Comparison of ENCODE assay signal across 1 cellular context in the genomic region with DNA sequence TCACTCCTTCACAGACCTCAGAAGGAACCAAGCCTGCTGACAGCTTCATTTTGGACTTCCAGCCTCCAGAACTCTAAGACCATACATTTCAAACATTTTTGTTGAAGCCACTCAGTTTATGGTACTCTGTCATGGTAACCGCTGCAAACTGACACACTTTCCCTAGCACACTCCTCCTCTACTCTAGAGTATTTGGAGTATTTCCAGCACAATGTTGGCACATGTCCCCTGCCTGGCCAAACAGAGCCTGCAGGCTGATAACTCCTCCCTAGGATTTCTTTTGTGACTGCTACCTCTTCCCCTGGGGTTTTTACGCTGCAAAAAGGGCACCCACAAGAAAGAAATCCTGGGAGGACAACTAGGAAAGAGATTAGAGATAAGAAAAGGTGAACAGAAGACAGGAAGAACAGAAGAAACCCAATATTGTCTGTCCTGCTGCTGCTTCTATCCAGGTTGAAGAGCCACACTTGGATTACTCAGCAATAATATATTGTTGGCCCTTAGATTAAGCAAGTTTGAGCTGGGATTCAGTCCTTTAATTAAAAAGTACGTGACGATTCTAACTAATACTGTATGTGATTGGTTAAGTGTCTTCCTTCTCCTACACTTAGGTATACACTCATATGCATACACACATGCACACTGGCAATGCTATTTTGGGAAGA.
TF ChIP-seq lines count a peak whose summit lies in the region.

No MANE protein-coding gene starts in this region.

TF ChIP-seq in GM23338, 12 proteins besides CTCF, POLR2A, EP300 and RAD21 (continued from another document):
- TF ChIP-seq, protein P1, sequence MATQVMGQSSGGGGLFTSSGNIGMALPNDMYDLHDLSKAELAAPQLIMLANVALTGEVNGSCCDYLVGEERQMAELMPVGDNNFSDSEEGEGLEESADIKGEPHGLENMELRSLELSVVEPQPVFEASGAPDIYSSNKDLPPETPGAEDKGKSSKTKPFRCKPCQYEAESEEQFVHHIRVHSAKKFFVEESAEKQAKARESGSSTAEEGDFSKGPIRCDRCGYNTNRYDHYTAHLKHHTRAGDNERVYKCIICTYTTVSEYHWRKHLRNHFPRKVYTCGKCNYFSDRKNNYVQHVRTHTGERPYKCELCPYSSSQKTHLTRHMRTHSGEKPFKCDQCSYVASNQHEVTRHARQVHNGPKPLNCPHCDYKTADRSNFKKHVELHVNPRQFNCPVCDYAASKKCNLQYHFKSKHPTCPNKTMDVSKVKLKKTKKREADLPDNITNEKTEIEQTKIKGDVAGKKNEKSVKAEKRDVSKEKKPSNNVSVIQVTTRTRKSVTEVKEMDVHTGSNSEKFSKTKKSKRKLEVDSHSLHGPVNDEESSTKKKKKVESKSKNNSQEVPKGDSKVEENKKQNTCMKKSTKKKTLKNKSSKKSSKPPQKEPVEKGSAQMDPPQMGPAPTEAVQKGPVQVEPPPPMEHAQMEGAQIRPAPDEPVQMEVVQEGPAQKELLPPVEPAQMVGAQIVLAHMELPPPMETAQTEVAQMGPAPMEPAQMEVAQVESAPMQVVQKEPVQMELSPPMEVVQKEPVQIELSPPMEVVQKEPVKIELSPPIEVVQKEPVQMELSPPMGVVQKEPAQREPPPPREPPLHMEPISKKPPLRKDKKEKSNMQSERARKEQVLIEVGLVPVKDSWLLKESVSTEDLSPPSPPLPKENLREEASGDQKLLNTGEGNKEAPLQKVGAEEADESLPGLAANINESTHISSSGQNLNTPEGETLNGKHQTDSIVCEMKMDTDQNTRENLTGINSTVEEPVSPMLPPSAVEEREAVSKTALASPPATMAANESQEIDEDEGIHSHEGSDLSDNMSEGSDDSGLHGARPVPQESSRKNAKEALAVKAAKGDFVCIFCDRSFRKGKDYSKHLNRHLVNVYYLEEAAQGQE (IDR thresholded peaks at IDR 0.05; ENCODE audit: unreplicated experiment), result no peak
- TF ChIP-seq NANOG (IDR thresholded peaks at IDR 0.05; ENCODE audit: borderline replicate concordance) (no peak), STAT1 (IDR thresholded peaks at IDR 0.05; ENCODE audit: unreplicated experiment) (no peak), ZNF114 (CRISPR knock-in tag; IDR thresholded peaks at IDR 0.05) (no peak), POLR2AphosphoS5 (IDR thresholded peaks at IDR 0.05; ENCODE audit: low read depth) (no peak), EZH2phosphoT487 (IDR thresholded peaks at IDR 0.05; ENCODE audit: unreplicated experiment) (no peak)
- TF ChIP-seq, protein P2, sequence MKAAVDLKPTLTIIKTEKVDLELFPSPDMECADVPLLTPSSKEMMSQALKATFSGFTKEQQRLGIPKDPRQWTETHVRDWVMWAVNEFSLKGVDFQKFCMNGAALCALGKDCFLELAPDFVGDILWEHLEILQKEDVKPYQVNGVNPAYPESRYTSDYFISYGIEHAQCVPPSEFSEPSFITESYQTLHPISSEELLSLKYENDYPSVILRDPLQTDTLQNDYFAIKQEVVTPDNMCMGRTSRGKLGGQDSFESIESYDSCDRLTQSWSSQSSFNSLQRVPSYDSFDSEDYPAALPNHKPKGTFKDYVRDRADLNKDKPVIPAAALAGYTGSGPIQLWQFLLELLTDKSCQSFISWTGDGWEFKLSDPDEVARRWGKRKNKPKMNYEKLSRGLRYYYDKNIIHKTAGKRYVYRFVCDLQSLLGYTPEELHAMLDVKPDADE (IDR thresholded peaks at IDR 0.05), result no peak
- TF ChIP-seq, protein P3, sequence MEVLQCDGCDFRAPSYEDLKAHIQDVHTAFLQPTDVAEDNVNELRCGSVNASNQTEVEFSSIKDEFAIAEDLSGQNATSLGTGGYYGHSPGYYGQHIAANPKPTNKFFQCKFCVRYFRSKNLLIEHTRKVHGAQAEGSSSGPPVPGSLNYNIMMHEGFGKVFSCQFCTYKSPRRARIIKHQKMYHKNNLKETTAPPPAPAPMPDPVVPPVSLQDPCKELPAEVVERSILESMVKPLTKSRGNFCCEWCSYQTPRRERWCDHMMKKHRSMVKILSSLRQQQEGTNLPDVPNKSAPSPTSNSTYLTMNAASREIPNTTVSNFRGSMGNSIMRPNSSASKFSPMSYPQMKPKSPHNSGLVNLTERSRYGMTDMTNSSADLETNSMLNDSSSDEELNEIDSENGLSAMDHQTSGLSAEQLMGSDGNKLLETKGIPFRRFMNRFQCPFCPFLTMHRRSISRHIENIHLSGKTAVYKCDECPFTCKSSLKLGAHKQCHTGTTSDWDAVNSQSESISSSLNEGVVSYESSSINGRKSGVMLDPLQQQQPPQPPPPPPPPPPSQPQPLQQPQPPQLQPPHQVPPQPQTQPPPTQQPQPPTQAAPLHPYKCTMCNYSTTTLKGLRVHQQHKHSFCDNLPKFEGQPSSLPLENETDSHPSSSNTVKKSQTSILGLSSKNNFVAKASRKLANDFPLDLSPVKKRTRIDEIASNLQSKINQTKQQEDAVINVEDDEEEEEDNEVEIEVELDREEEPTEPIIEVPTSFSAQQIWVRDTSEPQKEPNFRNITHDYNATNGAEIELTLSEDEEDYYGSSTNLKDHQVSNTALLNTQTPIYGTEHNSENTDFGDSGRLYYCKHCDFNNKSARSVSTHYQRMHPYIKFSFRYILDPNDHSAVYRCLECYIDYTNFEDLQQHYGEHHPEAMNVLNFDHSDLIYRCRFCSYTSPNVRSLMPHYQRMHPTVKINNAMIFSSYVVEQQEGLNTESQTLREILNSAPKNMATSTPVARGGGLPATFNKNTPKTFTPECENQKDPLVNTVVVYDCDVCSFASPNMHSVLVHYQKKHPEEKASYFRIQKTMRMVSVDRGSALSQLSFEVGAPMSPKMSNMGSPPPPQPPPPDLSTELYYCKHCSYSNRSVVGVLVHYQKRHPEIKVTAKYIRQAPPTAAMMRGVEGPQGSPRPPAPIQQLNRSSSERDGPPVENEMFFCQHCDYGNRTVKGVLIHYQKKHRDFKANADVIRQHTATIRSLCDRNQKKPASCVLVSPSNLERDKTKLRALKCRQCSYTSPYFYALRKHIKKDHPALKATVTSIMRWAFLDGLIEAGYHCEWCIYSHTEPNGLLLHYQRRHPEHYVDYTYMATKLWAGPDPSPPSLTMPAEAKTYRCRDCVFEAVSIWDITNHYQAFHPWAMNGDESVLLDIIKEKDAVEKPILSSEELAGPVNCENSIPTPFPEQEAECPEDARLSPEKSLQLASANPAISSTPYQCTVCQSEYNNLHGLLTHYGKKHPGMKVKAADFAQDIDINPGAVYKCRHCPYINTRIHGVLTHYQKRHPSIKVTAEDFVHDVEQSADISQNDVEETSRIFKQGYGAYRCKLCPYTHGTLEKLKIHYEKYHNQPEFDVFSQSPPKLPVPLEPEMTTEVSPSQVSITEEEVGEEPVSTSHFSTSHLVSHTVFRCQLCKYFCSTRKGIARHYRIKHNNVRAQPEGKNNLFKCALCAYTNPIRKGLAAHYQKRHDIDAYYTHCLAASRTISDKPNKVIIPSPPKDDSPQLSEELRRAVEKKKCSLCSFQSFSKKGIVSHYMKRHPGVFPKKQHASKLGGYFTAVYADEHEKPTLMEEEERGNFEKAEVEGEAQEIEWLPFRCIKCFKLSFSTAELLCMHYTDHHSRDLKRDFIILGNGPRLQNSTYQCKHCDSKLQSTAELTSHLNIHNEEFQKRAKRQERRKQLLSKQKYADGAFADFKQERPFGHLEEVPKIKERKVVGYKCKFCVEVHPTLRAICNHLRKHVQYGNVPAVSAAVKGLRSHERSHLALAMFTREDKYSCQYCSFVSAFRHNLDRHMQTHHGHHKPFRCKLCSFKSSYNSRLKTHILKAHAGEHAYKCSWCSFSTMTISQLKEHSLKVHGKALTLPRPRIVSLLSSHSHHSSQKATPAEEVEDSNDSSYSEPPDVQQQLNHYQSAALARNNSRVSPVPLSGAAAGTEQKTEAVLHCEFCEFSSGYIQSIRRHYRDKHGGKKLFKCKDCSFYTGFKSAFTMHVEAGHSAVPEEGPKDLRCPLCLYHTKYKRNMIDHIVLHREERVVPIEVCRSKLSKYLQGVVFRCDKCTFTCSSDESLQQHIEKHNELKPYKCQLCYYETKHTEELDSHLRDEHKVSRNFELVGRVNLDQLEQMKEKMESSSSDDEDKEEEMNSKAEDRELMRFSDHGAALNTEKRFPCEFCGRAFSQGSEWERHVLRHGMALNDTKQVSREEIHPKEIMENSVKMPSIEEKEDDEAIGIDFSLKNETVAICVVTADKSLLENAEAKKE (CRISPR knock-in tag; IDR thresholded peaks at IDR 0.05), result no peak
